26 cellular contexts compared by ENCODE assay signal in the genomic region with DNA sequence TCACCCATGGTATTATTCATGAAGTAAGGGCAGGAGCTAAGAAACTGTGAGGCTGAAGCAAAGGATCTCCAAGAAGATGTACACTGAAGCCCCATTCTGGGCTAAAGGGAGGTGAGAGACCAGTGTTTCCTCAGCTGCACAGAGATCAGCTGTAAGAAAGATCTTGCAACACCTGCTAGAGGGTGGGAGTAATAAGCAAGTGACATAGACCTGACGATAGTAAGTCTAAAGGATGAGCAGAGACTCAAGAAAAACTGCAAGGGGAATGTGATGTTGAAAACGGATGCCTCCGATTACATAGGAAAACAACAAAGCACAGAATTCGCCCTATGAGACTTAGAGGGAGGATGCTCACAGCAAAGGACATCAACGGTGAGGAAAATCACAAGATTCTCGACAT. TPM values are rescaled to one million over a fixed set of nuclear protein-coding genes. Genes with fewer than 3 reads are reported as not detected.
"Had no signal": no experiment of that assay in that cellular context is flagged by ENCODE, and none has a peak within 500 bp of the region (broad histone marks: within the 10 kb centered on the region; RNA-seq: fewer than 3 reads in every experiment).

Gene OR4D2 (plus strand): TSS at position 301 of the 400 bp plus-strand sequence. CDS start 2,674 bp downstream, outside the sequence.

- H3K4me1 Mint-ChIP-seq: neural crest cell; stimulated activated naive B cell treated with anti-CD40 and anti-IgM and Interleukin-4, amounts not matched to agents 10 μg/mL and 1 μg/mL and 100 μg/mL, for 72 hours had no signal

- H3K4me1 ChIP-seq: heart right ventricle, sigmoid colon, stomach, transverse colon had no signal

- H3K27ac ChIP-seq: heart right ventricle, sigmoid colon, skin epidermis, stomach, thoracic aorta, transverse colon had no signal

- H3K4me3 Mint-ChIP-seq: natural killer cell; neural crest cell; stimulated activated naive B cell treated with anti-CD40 and anti-IgM and Interleukin-4, amounts not matched to agents 10 μg/mL and 1 μg/mL and 100 μg/mL, for 72 hours had no signal

- H3K9me3 Mint-ChIP-seq: natural killer cell had no signal

- H3K9me3 ChIP-seq: heart right ventricle, sigmoid colon, stomach, thoracic aorta, transverse colon had no signal

- ATAC-seq: esophagus mucosa; heart right ventricle; left lobe of liver; natural killer cell; stimulated activated naive B cell treated with anti-CD40 and anti-IgM and Interleukin-4, amounts not matched to agents 10 μg/mL and 1 μg/mL and 100 μg/mL, for 72 hours had no signal

- H3K27ac Mint-ChIP-seq: stimulated activated naive B cell treated with anti-CD40 and anti-IgM and Interleukin-4, amounts not matched to agents 10 μg/mL and 1 μg/mL and 100 μg/mL, for 72 hours had no signal

- H3K4me3 ChIP-seq: heart right ventricle, sigmoid colon, skin epidermis, stomach, thoracic aorta, transverse colon had no signal

- H3K36me3 Mint-ChIP-seq: natural killer cell had no signal

- H3K36me3 ChIP-seq: heart right ventricle, sigmoid colon, stomach, thoracic aorta, transverse colon had no signal

- DNase-seq: effector memory CD4-positive, alpha-beta T cell; heart right ventricle; hypothalamus; mammary epithelial cell; natural killer cell; posterior cingulate gyrus; sigmoid colon; stimulated activated CD4-positive, alpha-beta T cell treated with anti-CD3 and anti-CD28 coated beads, Interleukin-2, amount 100 ng/mL, for 24 hours; stimulated activated CD4-positive, alpha-beta T cell treated with anti-CD3 and anti-CD28 coated beads, Interleukin-4, amount 100 ng/mL, for 4 hours; stimulated activated naive B cell treated with anti-CD40 and anti-IgM and Interleukin-4, amounts not matched to agents 10 μg/mL and 1 μg/mL and 100 μg/mL, for 72 hours; stomach; substantia nigra; transverse colon had no signal

RNA-seq across cellular contexts. Expression of gene OR4D2, which starts in this region (rescaled TPM):
- total RNA-seq: esophagus mucosa, fibroblast of lung, frontal cortex, heart right ventricle, left lobe of liver, lower leg skin, mammary epithelial cell, mesenteric fat pad, mononuclear cell, natural killer cell, neural crest cell, osteocyte, pulmonary artery endothelial cell, sigmoid colon, stomach, thoracic aorta, transverse colon, ureter had no signal
- polyA plus RNA-seq: fibroblast of lung, heart right ventricle, mammary epithelial cell, sigmoid colon, stomach had no signal
